In the genomic region with DNA sequence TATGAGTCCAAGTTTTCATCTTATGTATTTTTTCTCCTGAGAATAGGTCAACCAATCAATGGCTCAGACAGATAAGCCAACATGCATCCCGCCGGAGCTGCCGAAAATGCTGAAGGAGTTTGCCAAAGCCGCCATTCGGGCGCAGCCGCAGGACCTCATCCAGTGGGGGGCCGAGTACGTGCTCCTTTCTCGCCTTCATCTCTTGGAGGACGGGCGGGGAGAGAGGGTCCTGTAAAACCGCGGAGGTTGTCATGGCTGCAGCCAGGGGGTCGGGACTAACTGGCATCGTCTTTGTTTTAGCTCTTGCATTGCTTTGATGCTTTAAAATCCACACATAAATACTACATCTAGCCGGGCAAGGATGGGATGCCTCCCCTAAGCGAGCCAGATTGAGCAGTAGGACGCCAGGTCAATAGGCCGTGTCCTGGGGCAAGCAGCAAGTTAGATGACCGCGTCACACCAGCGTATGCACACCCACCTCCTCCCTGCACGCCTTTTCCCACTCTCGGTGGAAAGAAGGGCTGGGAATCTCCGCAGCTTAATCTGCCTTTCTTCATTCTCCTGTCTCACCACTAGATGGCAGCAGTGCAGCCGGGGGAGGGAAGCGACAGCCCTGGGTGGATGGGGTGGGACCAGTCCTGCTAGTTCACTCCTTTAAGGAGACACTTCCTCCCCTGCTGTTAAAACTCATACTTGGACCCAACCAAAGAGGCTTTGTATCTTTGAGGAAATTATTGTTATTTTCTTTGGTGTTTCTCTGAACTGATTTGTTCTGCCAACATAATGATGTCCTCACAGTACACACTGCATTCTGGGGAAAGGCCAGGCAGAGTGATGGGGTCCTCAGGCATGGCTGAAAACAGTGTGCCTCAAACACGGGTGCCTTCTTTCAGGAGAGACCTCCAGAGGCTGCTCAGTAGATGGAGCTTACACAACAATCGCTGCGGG, we compare ENCODE assay signal across 1 cellular context.
A peak's percentile ranks its signal among the peaks of the same experiment; 100 is the strongest.
TF ChIP-seq lines count a peak whose summit lies in the region.

No MANE protein-coding gene starts in this region.

TF ChIP-seq in SK-N-SH, 30 proteins besides CTCF, POLR2A, EP300 and RAD21:
- peak; percentile 26; the same call in 1 of the 2 replicates for TF ChIP-seq SMC3 (IDR thresholded peaks at IDR 0.05; ENCODE audit: low read depth, low read length)
